8 cellular contexts compared by ENCODE assay signal in genomic region chr22:19448739-19449421, GRCh38. TPM values are rescaled to one million over a fixed set of nuclear protein-coding genes. Genes with fewer than 3 reads are reported as not detected.
A peak's percentile ranks its signal among the peaks of the same experiment; 100 is the strongest.
DNase-seq lines count a peak whose midpoint lies in the region; ATAC-seq and TF ChIP-seq lines count a peak whose summit lies in the region.

No MANE protein-coding gene starts in this region.

- DNase-seq in GM10266 (ENCODE audit: extremely low spot score) (peak; percentile 57), progenitor cell of endocrine pancreas (ENCODE audit: low spot score, unreplicated experiment) (no peak), C1 segment of cervical spinal cord (lab: John Stamatoyannopoulos, UW) (no peak), MG63 (no peak), HuH-7 (ENCODE audit: low spot score) (no peak)
- DNase-seq in activated naive CD4-positive, alpha-beta T cell treated with anti-CD3 and anti-CD28 coated beads, Interleukin-2, amount 50 U/mL, for 16 hours = peak; percentile 40

- no peak overlapping the region for H3K4me3 ChIP-seq in MG63

- H3K36me3 Mint-ChIP-seq in progenitor cell of endocrine pancreas (ENCODE audit: insufficient read depth) = peaks cover 8% of the 10 kb centered on the region

- no peaks in the 10 kb centered on the region for H3K9me3 ChIP-seq in MG63

- H3K27ac Mint-ChIP-seq in progenitor cell of endocrine pancreas = no peak overlapping the region

- peak overlapping the region; percentile 96 for H3K4me3 Mint-ChIP-seq in progenitor cell of endocrine pancreas (ENCODE audit: low read depth)

- H3K27me3 ChIP-seq in MG63 = no peaks in the 10 kb centered on the region

- H3K27me3 Mint-ChIP-seq in progenitor cell of endocrine pancreas = no peaks in the 10 kb centered on the region

- H3K36me3 ChIP-seq in MG63 = peaks cover 35% of the 10 kb centered on the region

- H3K9me3 Mint-ChIP-seq in progenitor cell of endocrine pancreas (ENCODE audit: low read depth) = no peaks in the 10 kb centered on the region

- peaks cover 18% of the 10 kb centered on the region for H3K4me1 Mint-ChIP-seq in progenitor cell of endocrine pancreas (ENCODE audit: low read depth)

- ATAC-seq in HG03442 (IDR thresholded peaks at IDR 0.05; ENCODE audit: unreplicated experiment) = peak; percentile 35
- no peak for ATAC-seq in GM21423 (IDR thresholded peaks at IDR 0.05; ENCODE audit: unreplicated experiment)

- TF ChIP-seq CTCF in GM10266 (IDR thresholded peaks at IDR 0.05; ENCODE audit: control insufficient read depth, insufficient read depth, low read depth, missing control alignments) (no peak), progenitor cell of endocrine pancreas (IDR thresholded peaks at IDR 0.05; ENCODE audit: unreplicated experiment) (no peak)

RNA-seq across cellular contexts. Expression of gene C22orf39, which starts 1.4 kb away (rescaled TPM):
- 28.8 and 33.7 TPM in 2 replicates for total RNA-seq in progenitor cell of endocrine pancreas
- total RNA-seq in MG63 (2014; rRNA removed; shearing (Covaris generic); ENCODE audit: low replicate concordance) = 33.0 and 38.7 TPM in 2 replicates

RNA-seq across cellular contexts. Expression of gene MRPL40, which starts 16.5 kb away (rescaled TPM):
- 20.7 and 23.6 TPM in 2 replicates for total RNA-seq in progenitor cell of endocrine pancreas
- 56.2 and 80.2 TPM in 2 replicates for total RNA-seq in MG63 (2014; rRNA removed; shearing (Covaris generic); ENCODE audit: low replicate concordance)

RNA-seq across cellular contexts. Expression of gene HIRA, which starts 17.3 kb away (rescaled TPM):
- total RNA-seq in progenitor cell of endocrine pancreas = 45.3 and 45.9 TPM in 2 replicates
- 19.8 and 22.1 TPM in 2 replicates for total RNA-seq in MG63 (2014; rRNA removed; shearing (Covaris generic); ENCODE audit: low replicate concordance)

RNA-seq across cellular contexts. Expression of gene UFD1, which starts 30.1 kb away (rescaled TPM):
- total RNA-seq in progenitor cell of endocrine pancreas = 53.5 and 55.3 TPM in 2 replicates
- total RNA-seq in MG63 (2014; rRNA removed; shearing (Covaris generic); ENCODE audit: low replicate concordance) = 128 and 161 TPM in 2 replicates

RNA-seq across cellular contexts. Expression of gene CDC45, which starts 30.8 kb away (rescaled TPM):
- total RNA-seq in progenitor cell of endocrine pancreas = 16.1 and 18.1 TPM in 2 replicates
- total RNA-seq in MG63 (2014; rRNA removed; shearing (Covaris generic); ENCODE audit: low replicate concordance) = 81.8 and 89.1 TPM in 2 replicates

Comparison
In these comparisons a context has a peak if more than half of its experiments do, and no peak if none do; other contexts are left out.
1. DNase-seq: peak in GM10266 (single experiment) and activated naive CD4-positive, alpha-beta T cell treated with anti-CD3 and anti-CD28 coated beads, Interleukin-2, amount 50 U/mL, for 16 hours (single experiment); none in progenitor cell of endocrine pancreas (single experiment), C1 segment of cervical spinal cord (0 of 14), MG63 (single experiment) and HuH-7 (single experiment).